Comparison of ENCODE assay signal across 19 cellular contexts in genomic region chr15:77985031-77985930, GRCh38.
"Had no signal": no experiment of that assay in that cellular context is flagged by ENCODE, and none has a peak within 500 bp of the region (broad histone marks: within the 10 kb centered on the region; RNA-seq: fewer than 3 reads in every experiment).

No MANE protein-coding gene starts in this region.

- H3K36me3 ChIP-seq: adrenal gland, tibial artery had no signal

- H3K27ac Mint-ChIP-seq: activated CD8-positive, alpha-beta T cell treated with anti-CD3 and anti-CD28 coated beads for 36 hours; activated naive CD4-positive, alpha-beta T cell treated with anti-CD3 and anti-CD28 coated beads for 36 hours; activated T-helper 1 cell treated with anti-CD3 and anti-CD28 coated beads, Interleukin-12 subunit alpha, Interleukin-12 subunit beta, Interleukin-2, Interleukin-4 antibody, amounts not matched to agents 30 ng/mL and 10 ng/mL and 1 ng/mL, durations not matched to agents 14 hours and 24 hours and 36 hours; natural killer cell had no signal

- H3K9me3 ChIP-seq: adrenal gland, psoas muscle, tibial artery had no signal

- H3K4me3 ChIP-seq: adrenal gland, psoas muscle, tibial artery had no signal

- H3K27me3 ChIP-seq: adrenal gland had no signal

- H3K27ac ChIP-seq: adrenal gland, psoas muscle, tibial artery, VCaP had no signal

- H3K4me3 Mint-ChIP-seq: activated CD8-positive, alpha-beta T cell treated with anti-CD3 and anti-CD28 coated beads for 36 hours; activated naive CD4-positive, alpha-beta T cell treated with anti-CD3 and anti-CD28 coated beads for 36 hours; activated T-helper 1 cell treated with anti-CD3 and anti-CD28 coated beads, Interleukin-12 subunit alpha, Interleukin-12 subunit beta, Interleukin-2, Interleukin-4 antibody, amounts not matched to agents 30 ng/mL and 10 ng/mL and 1 ng/mL, durations not matched to agents 14 hours and 24 hours and 36 hours; central memory CD8-positive, alpha-beta T cell; natural killer cell had no signal

- DNase-seq: activated CD8-positive, alpha-beta memory T cell treated with anti-CD3 and anti-CD28 coated beads, Interleukin-2, amount 50 U/mL, for 4 hours; activated CD8-positive, alpha-beta T cell treated with anti-CD3 and anti-CD28 coated beads for 36 hours; activated naive CD4-positive, alpha-beta T cell treated with anti-CD3 and anti-CD28 coated beads for 36 hours; cortex of kidney; effector memory CD4-positive, alpha-beta T cell; hypothalamus; left cardiac atrium; natural killer cell; nucleus accumbens; psoas muscle; stimulated activated CD4-positive, alpha-beta T cell treated with anti-CD3 and anti-CD28 coated beads, Interleukin-12 subunit alpha, Interleukin-12 subunit beta, amount 100 ng/mL, for 4 hours; stimulated activated CD4-positive, alpha-beta T cell treated with anti-CD3 and anti-CD28 coated beads, Interleukin-4, amount 100 ng/mL, for 24 hours; T1000 had no signal

- H3K36me3 Mint-ChIP-seq: natural killer cell had no signal

- ATAC-seq: activated CD8-positive, alpha-beta T cell treated with anti-CD3 and anti-CD28 coated beads for 36 hours; left cardiac atrium; natural killer cell; psoas muscle; sciatic nerve had no signal

- H3K9me3 Mint-ChIP-seq: activated CD8-positive, alpha-beta T cell treated with anti-CD3 and anti-CD28 coated beads for 36 hours; activated naive CD4-positive, alpha-beta T cell treated with anti-CD3 and anti-CD28 coated beads for 36 hours; activated T-helper 1 cell treated with anti-CD3 and anti-CD28 coated beads, Interleukin-12 subunit alpha, Interleukin-12 subunit beta, Interleukin-2, Interleukin-4 antibody, amounts not matched to agents 30 ng/mL and 10 ng/mL and 1 ng/mL, durations not matched to agents 14 hours and 24 hours and 36 hours; central memory CD8-positive, alpha-beta T cell; natural killer cell had no signal
